Comparison of ENCODE assay signal across 8 cellular contexts in the genomic region with DNA sequence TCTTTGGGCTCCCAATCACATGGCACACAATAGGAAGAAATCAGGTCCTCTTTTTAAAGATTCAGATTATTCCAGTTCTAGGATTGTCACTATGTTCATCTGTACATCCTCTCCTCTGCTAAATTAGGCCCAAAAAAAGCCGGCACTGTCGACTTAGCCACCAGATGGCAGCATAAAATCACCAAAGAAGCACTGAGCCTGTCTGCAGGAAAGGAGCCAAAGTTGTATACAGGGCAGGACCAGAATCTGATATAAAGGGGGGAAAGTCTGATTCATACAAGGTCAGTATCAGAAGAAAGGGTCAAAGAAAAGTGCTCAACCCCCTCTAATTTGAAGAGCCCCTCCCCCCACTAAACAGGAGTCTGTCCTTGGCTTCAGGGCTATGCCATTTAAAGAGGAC. TPM values are rescaled to one million over a fixed set of nuclear protein-coding genes. Genes with fewer than 3 reads are reported as not detected.
DNase-seq lines count a peak whose midpoint lies in the region; ATAC-seq, FAIRE-seq and TF ChIP-seq lines count a peak whose summit lies in the region.

No MANE protein-coding gene starts in this region.

- ATAC-seq in GM19395 (IDR thresholded peaks at IDR 0.05; ENCODE audit: unreplicated experiment) (peak; percentile 28), left colon (peak; percentile 19), GM18867 (IDR thresholded peaks at IDR 0.05; ENCODE audit: unreplicated experiment) (no peak)

- intact Hi-C loops in left colon (cut with DNase I, micrococcal nuclease), result loop anchor here in 1 of 2 donors (5.0 to 10.0 kb wide), 5 partner anchors 89 to 689 kb away; no protein-coding TSS in a partner anchor

- no peak overlapping the region for H3K4me3 ChIP-seq in AG09309 (ENCODE audit: control insufficient read depth, low read depth, low read length)
- no peak overlapping the region for H3K4me3 ChIP-seq in WERI-Rb-1 (ENCODE audit: low read depth, low read length)
- H3K4me3 ChIP-seq in bronchial epithelial cell (ENCODE audit: low read depth, low read length), result no peak overlapping the region

- H3K27me3 ChIP-seq in WERI-Rb-1 (ENCODE audit: insufficient read depth, low read depth, severe bottlenecking), result peaks cover 71% of the 10 kb centered on the region
- no peaks in the 10 kb centered on the region for H3K27me3 ChIP-seq in bronchial epithelial cell (ENCODE audit: control insufficient read depth, insufficient read depth, low read length)

- no peak for FAIRE-seq in bronchial epithelial cell (lab: Jason Lieb, UNC)

- DNase-seq in AG09309 (ENCODE audit: low read depth), result peak; percentile 33
- peak; percentile 12 for DNase-seq in NCI-H2107 (lab: John Stamatoyannopoulos, UW)
- DNase-seq in WERI-Rb-1, result peak; percentile 60
- DNase-seq in bronchial epithelial cell (ENCODE audit: low read depth), result peak; percentile 42
- DNase-seq in left colon, result peak; percentile 49 to 70
- peak; percentile 42 for DNase-seq in stimulated activated CD4-positive, alpha-beta T cell treated with anti-CD3 and anti-CD28 coated beads, Interleukin-4, amount 100 ng/mL, for 1 hour

- no peak overlapping the region for H3K27ac ChIP-seq in WERI-Rb-1

- H3K9me3 ChIP-seq in WERI-Rb-1 (ENCODE audit: severe bottlenecking), result peaks cover 6% of the 10 kb centered on the region

- peak; percentile 85 for TF ChIP-seq CTCF in AG09309 (IDR thresholded peaks at IDR 0.05; ENCODE audit: control insufficient read depth, insufficient read depth, low read depth, low read length, missing control alignments)
- TF ChIP-seq CTCF in WERI-Rb-1 (IDR thresholded peaks at IDR 0.05; ENCODE audit: low read depth, low read length), result peak; percentile 69
- peak; percentile 53 for TF ChIP-seq CTCF in bronchial epithelial cell (IDR thresholded peaks at IDR 0.05; ENCODE audit: insufficient read depth, low read length, severe bottlenecking)

- H3K36me3 ChIP-seq in WERI-Rb-1 (no peaks in the 10 kb centered on the region), bronchial epithelial cell (ENCODE audit: control insufficient read depth, insufficient read depth, low read length) (no peaks in the 10 kb centered on the region)

RNA-seq across cellular contexts. Expression of gene XIST, which starts 3.0 kb away (rescaled TPM):
- total RNA-seq in bronchial epithelial cell, result 0.26 and 64.9 TPM in 2 replicates
- 100 to 1,000 TPM; 193 to 253 TPM for total RNA-seq in left colon
